In the genomic region with DNA sequence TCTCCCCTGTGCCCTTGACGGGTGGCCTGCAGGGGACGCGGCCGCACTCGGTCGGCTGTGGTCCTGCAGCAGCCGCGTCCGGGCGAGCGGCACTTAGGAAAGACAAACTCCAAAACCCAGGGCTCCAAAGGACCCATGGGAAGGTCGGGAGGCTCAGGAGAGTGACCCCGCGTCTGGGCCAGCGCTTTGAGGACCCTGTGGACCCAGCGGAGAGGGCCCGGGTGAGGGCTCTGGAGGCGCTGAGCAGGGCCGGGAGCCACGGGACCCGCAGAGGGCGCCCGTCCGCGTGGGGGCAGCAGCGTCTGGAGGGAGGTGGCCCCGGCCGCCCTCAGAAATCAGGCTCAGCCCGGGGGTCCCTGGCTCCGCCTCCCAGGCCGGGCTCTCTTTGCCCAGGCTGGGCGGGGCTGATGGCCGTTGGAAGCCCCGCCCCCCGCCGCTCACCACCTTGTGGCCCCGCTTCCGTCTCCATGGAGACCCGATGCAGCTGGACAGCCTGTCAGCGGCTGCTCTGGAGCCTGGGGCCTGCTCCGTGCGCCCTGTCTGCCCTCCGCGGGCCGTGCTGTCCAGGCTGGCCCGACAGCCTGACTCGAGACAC, we compare ENCODE assay signal across 8 cellular contexts. TPM values are rescaled to one million over a fixed set of nuclear protein-coding genes. Genes with fewer than 3 reads are reported as not detected.
DNase-seq lines count a peak whose midpoint lies in the region; ATAC-seq and TF ChIP-seq lines count a peak whose summit lies in the region.

No MANE protein-coding gene starts in this region.

- WGBS in smooth muscle cell (ENCODE audit: low lambda C conversion rate), result 11% methylated on average over 40 of the region's 47 CpGs

- peak overlapping the region; percentile 47 for H3K4me3 ChIP-seq in smooth muscle cell

- peak; percentile 81 for ATAC-seq in activated CD8-positive, alpha-beta T cell treated with anti-CD3 and anti-CD28 coated beads for 36 hours
- ATAC-seq in left cardiac atrium (peak; percentile 80 to 87), HG03097 (IDR thresholded peaks at IDR 0.05; ENCODE audit: low FRiP score, unreplicated experiment) (no peak), GM19395 (IDR thresholded peaks at IDR 0.05; ENCODE audit: unreplicated experiment) (no peak)

- intact Hi-C loops in activated CD8-positive, alpha-beta T cell treated with anti-CD3 and anti-CD28 coated beads for 36 hours (cut with micrococcal nuclease), result loop anchor here (10.0 kb wide), 1 partner anchor 961 kb away; no protein-coding TSS in a partner anchor
- intact Hi-C loops in left cardiac atrium (cut with DNase I), result no loop called here

- no peaks in the 10 kb centered on the region for H3K9me3 Mint-ChIP-seq in activated CD8-positive, alpha-beta T cell treated with anti-CD3 and anti-CD28 coated beads for 36 hours

- H2AFZ ChIP-seq in smooth muscle cell (ENCODE audit: low read depth), result peak overlapping the region; percentile 90

- no peaks in the 10 kb centered on the region for H3K36me3 ChIP-seq in smooth muscle cell (ENCODE audit: low read depth)

- POLR2A ChIA-PET in activated CD8-positive, alpha-beta T cell treated with anti-CD3 and anti-CD28 coated beads for 36 hours (lab: Charles Lee), result no interaction called here

- CTCF ChIA-PET in activated CD8-positive, alpha-beta T cell treated with anti-CD3 and anti-CD28 coated beads for 36 hours (lab: Charles Lee), result interaction anchor here (0.7 to 5.6 kb wide), 2 partner anchors 9 to 15 kb away, joined by 4 to 32 read pairs; no protein-coding TSS in a partner anchor

- peak; percentile 8 for DNase-seq in stimulated activated CD4-positive, alpha-beta T cell treated with anti-CD3 and anti-CD28 coated beads, Interleukin-12 subunit alpha, Interleukin-12 subunit beta, amount 100 ng/mL, for 4 hours
- DNase-seq in stimulated activated CD4-positive, alpha-beta T cell treated with anti-CD3 and anti-CD28 coated beads, Interleukin-1b, Interleukin-23, amount 100 ng/mL, for 48 hours, result no peak
- peak; percentile 24 for DNase-seq in activated CD8-positive, alpha-beta T cell treated with anti-CD3 and anti-CD28 coated beads for 36 hours
- DNase-seq in left cardiac atrium, result peak; percentile 72
- DNase-seq in smooth muscle cell (lab: John Stamatoyannopoulos, UW; ENCODE audit: unreplicated experiment), result no peak
- no peak for DNase-seq in globus pallidus (ENCODE audit: low spot score)

- no peaks in the 10 kb centered on the region for H3K79me2 ChIP-seq in smooth muscle cell (ENCODE audit: low read depth)

- peak overlapping the region; percentile 85 for H3K4me2 ChIP-seq in smooth muscle cell

- H3K9me3 ChIP-seq in smooth muscle cell (replicated peaks; ENCODE audit: low read depth), result no peaks in the 10 kb centered on the region

- no peaks in the 10 kb centered on the region for H4K20me1 ChIP-seq in smooth muscle cell (ENCODE audit: low read depth)

- H3K9ac ChIP-seq in smooth muscle cell (ENCODE audit: low read depth), result no peak overlapping the region

- no peaks in the 10 kb centered on the region for H3K36me3 Mint-ChIP-seq in activated CD8-positive, alpha-beta T cell treated with anti-CD3 and anti-CD28 coated beads for 36 hours (ENCODE audit: low read depth)

- H3K4me3 Mint-ChIP-seq in activated CD8-positive, alpha-beta T cell treated with anti-CD3 and anti-CD28 coated beads for 36 hours, result no peak overlapping the region

- H3K27ac Mint-ChIP-seq in activated CD8-positive, alpha-beta T cell treated with anti-CD3 and anti-CD28 coated beads for 36 hours, result no peak overlapping the region

- no peaks in the 10 kb centered on the region for H3F3A ChIP-seq in smooth muscle cell (ENCODE audit: low read depth)

- peaks cover 9% of the 10 kb centered on the region for H3K27me3 Mint-ChIP-seq in activated CD8-positive, alpha-beta T cell treated with anti-CD3 and anti-CD28 coated beads for 36 hours

- H3K27me3 ChIP-seq in smooth muscle cell (ENCODE audit: low read depth), result peaks cover 6% of the 10 kb centered on the region

- H3K27ac ChIP-seq in smooth muscle cell (ENCODE audit: low read depth), result no peak overlapping the region

- no peaks in the 10 kb centered on the region for H3K4me1 Mint-ChIP-seq in activated CD8-positive, alpha-beta T cell treated with anti-CD3 and anti-CD28 coated beads for 36 hours (ENCODE audit: low read depth)

- H3K4me1 ChIP-seq in smooth muscle cell (ENCODE audit: low read depth), result peaks cover 4% of the 10 kb centered on the region

- TF ChIP-seq CTCF in activated CD8-positive, alpha-beta T cell treated with anti-CD3 and anti-CD28 coated beads for 36 hours (IDR thresholded peaks at IDR 0.05), result peak; percentile 41
- peak; percentile 25 for TF ChIP-seq CTCF in smooth muscle cell (IDR thresholded peaks at IDR 0.05; ENCODE audit: borderline replicate concordance, insufficient read depth, poor library complexity, severe bottlenecking)

RNA-seq across cellular contexts. Expression of a gene that starts 34.6 kb away (rescaled TPM):
- total RNA-seq in activated CD8-positive, alpha-beta T cell treated with anti-CD3 and anti-CD28 coated beads for 36 hours, result 1,000 to 10,000 TPM; 2,861 to 2,981 TPM
- total RNA-seq in left cardiac atrium (1,000 to 10,000 TPM; 1,021 to 1,102 TPM), smooth muscle cell (988 and 1,486 TPM in 2 replicates)
- polyA plus RNA-seq in smooth muscle cell, result 744 and 789 TPM in 2 replicates

Comparison
In these comparisons a context has a peak if more than half of its experiments do, and no peak if none do; other contexts are left out.
1. DNase-seq: peak in stimulated activated CD4-positive, alpha-beta T cell treated with anti-CD3 and anti-CD28 coated beads, Interleukin-12 subunit alpha, Interleukin-12 subunit beta, amount 100 ng/mL, for 4 hours (single experiment), activated CD8-positive, alpha-beta T cell treated with anti-CD3 and anti-CD28 coated beads for 36 hours (single experiment) and left cardiac atrium (single experiment); none in stimulated activated CD4-positive, alpha-beta T cell treated with anti-CD3 and anti-CD28 coated beads, Interleukin-1b, Interleukin-23, amount 100 ng/mL, for 48 hours (single experiment), smooth muscle cell (single experiment) and globus pallidus (single experiment).
2. ATAC-seq: peak in activated CD8-positive, alpha-beta T cell treated with anti-CD3 and anti-CD28 coated beads for 36 hours (single experiment) and left cardiac atrium (2 of 2); none in HG03097 (single experiment) and GM19395 (single experiment).